In the genomic region with DNA sequence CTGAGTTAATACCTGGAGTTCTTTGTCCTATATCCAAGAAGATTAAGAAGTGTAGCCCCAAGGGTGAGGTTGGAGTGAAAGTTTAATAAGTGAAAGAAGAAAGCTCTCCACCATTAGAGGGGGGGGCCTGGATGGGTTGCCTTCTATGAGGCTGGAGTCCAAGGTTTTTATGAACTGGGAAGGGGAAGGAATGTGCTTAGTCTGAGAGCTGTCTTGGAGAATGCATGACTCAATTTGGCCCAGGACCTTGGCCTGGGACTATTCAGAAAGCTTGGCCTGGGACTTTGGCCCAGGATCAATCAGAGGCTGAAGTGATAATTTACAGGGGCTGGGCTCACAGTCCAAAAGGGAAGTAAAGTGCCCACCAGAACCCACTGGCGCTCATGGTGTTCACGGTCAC, we compare ENCODE assay signal across 24 cellular contexts.
"Had no signal": no experiment of that assay in that cellular context is flagged by ENCODE, and none has a peak within 500 bp of the region (broad histone marks: within the 10 kb centered on the region; RNA-seq: fewer than 3 reads in every experiment).

No MANE protein-coding gene starts in this region.

- DNase-seq: activated CD4-positive, alpha-beta memory T cell treated with anti-CD3 and anti-CD28 coated beads for 36 hours; activated CD4-positive, alpha-beta T cell treated with anti-CD3 and anti-CD28 coated beads, Interleukin-2, amount 10 ng/mL, durations not matched to agents 7 days and 5 days; activated CD4-positive, CD25-positive, alpha-beta regulatory T cell; activated CD8-positive, alpha-beta memory T cell treated with anti-CD3 and anti-CD28 coated beads for 24 hours; activated effector memory CD4-positive, alpha-beta T cell treated with anti-CD3 and anti-CD28 coated beads, Interleukin-2, amount 50 U/mL, for 16 hours; activated naive CD4-positive, alpha-beta T cell treated with anti-CD3 and anti-CD28 coated beads for 36 hours; activated T-cell treated with anti-CD3 and anti-CD28 coated beads, Interleukin-2, amount 50 U/mL, for 4 hours; caudate nucleus; MV-4-11; NCI-H1092 treated with DMSO at 0.1 percent for 48 hours; NCI-H1417 treated with DMSO at 0.1 percent for 48 hours; NCI-H1694; NCI-H2029; NCI-H2107; NCI-H345; NCI-H510A; NCI-H526 treated with DMSO at 0.1 percent for 48 hours; Peyer's patch; SIG-M5; T-cell; T-helper 2 cell; T1000 had no signal

- H3K9me3 ChIP-seq: Peyer's patch had no signal

- H3K4me1 ChIP-seq: Peyer's patch had no signal

- H3K4me2 ChIP-seq: KMS-11 had no signal

- H3K27ac ChIP-seq: KMS-11, Peyer's patch, VCaP had no signal

- H3K27me3 ChIP-seq: Peyer's patch had no signal

- H3K36me3 ChIP-seq: Peyer's patch had no signal

- H3K4me3 ChIP-seq: Peyer's patch had no signal

- H3K9ac ChIP-seq: KMS-11 had no signal

- ATAC-seq: activated T-cell treated with anti-CD3 and anti-CD28 coated beads, Interleukin-2, amount 50 U/mL, for 4 hours; T-cell had no signal
